ENCODE assay signal across 15 cellular contexts in the genomic region with DNA sequence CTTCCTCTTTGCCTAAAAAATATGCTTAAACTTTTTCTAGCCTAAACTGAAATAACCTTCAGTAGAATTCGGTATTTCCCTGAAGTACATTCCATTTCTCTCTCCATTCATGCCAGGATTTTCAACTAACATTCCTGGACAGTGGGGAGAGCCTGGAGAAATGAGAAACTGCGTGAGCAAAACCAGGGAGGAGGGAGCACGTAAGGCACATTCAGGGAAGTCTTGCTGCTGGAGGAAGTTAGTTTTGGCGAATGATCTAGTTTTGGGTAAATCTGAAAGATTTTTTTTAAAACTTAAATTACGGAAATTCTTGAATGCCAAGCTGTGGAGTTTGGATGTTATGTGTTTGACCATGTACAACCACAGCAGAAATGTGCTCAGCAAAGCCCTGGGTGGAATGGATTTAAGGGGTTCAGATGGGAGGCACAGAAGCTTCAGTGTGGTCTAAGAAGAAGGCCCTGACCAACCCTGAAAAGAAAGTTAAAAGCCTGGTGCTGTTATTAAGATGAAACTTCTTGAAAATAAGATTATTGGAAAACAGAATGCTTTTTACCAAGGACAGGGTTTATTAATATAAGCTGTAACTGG.
DNase-seq lines count a peak whose midpoint lies in the region; ATAC-seq and TF ChIP-seq lines count a peak whose summit lies in the region.
"Had no signal": no experiment of that assay in that cellular context is flagged by ENCODE, and none has a peak within 500 bp of the region (broad histone marks: within the 10 kb centered on the region; RNA-seq: fewer than 3 reads in every experiment).

No MANE protein-coding gene starts in this region.

- H3K9me3 Mint-ChIP-seq in activated naive CD8-positive, alpha-beta T cell treated with anti-CD3 and anti-CD28 coated beads, Interleukin-2, amount 50 U/mL, for 24 hours: no peaks in the 10 kb centered on the region
- H3K9me3 Mint-ChIP-seq in progenitor cell of endocrine pancreas (ENCODE audit: low read depth): no peaks in the 10 kb centered on the region

- TF ChIP-seq CTCF in AG09309 (IDR thresholded peaks at IDR 0.05; ENCODE audit: control insufficient read depth, insufficient read depth, low read depth, low read length, missing control alignments) (no peak), omental fat pad (IDR thresholded peaks at IDR 0.05) (no peak), progenitor cell of endocrine pancreas (IDR thresholded peaks at IDR 0.05; ENCODE audit: unreplicated experiment) (no peak)

- peak; percentile 90 for ATAC-seq in omental fat pad (ENCODE audit: low FRiP score)
- no peak for ATAC-seq in activated naive CD8-positive, alpha-beta T cell treated with anti-CD3 and anti-CD28 coated beads, Interleukin-2, amount 50 U/mL, for 24 hours

- no peak overlapping the region for H3K27ac Mint-ChIP-seq in activated naive CD8-positive, alpha-beta T cell treated with anti-CD3 and anti-CD28 coated beads, Interleukin-2, amount 50 U/mL, for 24 hours
- H3K27ac Mint-ChIP-seq in progenitor cell of endocrine pancreas: no peak overlapping the region

- H3K27me3 Mint-ChIP-seq in activated naive CD8-positive, alpha-beta T cell treated with anti-CD3 and anti-CD28 coated beads, Interleukin-2, amount 50 U/mL, for 24 hours: no peaks in the 10 kb centered on the region
- no peaks in the 10 kb centered on the region for H3K27me3 Mint-ChIP-seq in progenitor cell of endocrine pancreas

- H3K4me1 Mint-ChIP-seq in activated naive CD8-positive, alpha-beta T cell treated with anti-CD3 and anti-CD28 coated beads, Interleukin-2, amount 50 U/mL, for 24 hours: peaks cover 5% of the 10 kb centered on the region
- H3K4me1 Mint-ChIP-seq in progenitor cell of endocrine pancreas (ENCODE audit: low read depth): peaks cover 2% of the 10 kb centered on the region

- H3K9me3 ChIP-seq in adipocyte (ENCODE audit: control insufficient read depth, low read length): no peaks in the 10 kb centered on the region
- H3K9me3 ChIP-seq: colonic mucosa, uterus had no signal

- H3K4me3 ChIP-seq in AG09309 (ENCODE audit: control insufficient read depth, low read depth, low read length) (no peak overlapping the region), adipocyte (ENCODE audit: low read length) (peak overlapping the region; percentile 31)
- H3K4me3 ChIP-seq: colonic mucosa, spleen, uterus had no signal

- no peaks in the 10 kb centered on the region for H3K27me3 ChIP-seq in adipocyte (replicated peaks; ENCODE audit: control insufficient read depth, insufficient read depth, low read length)
- H3K27me3 ChIP-seq: colonic mucosa, spleen, uterus had no signal

- DNase-seq in AG09309 (ENCODE audit: low read depth) (peak; percentile 60), adipocyte (ENCODE audit: low read depth) (peak; percentile 73), glomerular visceral epithelial cell (ENCODE audit: extremely low spot score) (peak; percentile 39), omental fat pad (ENCODE audit: low spot score) (no peak), RPMI8226 (no peak), NCI-H2081 (lab: John Stamatoyannopoulos, UW) (no peak), progenitor cell of endocrine pancreas (ENCODE audit: low spot score, unreplicated experiment) (no peak)
- DNase-seq in activated naive CD8-positive, alpha-beta T cell treated with anti-CD3 and anti-CD28 coated beads, Interleukin-2, amount 50 U/mL, for 24 hours: no peak
- DNase-seq: C1 segment of cervical spinal cord, colonic mucosa, GF-D8, NCI-H2171 treated with DMSO at 0.1 percent for 48 hours, spleen, T-helper 2 cell had no signal

- H3K36me3 Mint-ChIP-seq in activated naive CD8-positive, alpha-beta T cell treated with anti-CD3 and anti-CD28 coated beads, Interleukin-2, amount 50 U/mL, for 24 hours (ENCODE audit: low read depth): no peaks in the 10 kb centered on the region
- H3K36me3 Mint-ChIP-seq in progenitor cell of endocrine pancreas (ENCODE audit: insufficient read depth): no peaks in the 10 kb centered on the region

- H3K9ac ChIP-seq in adipocyte (ENCODE audit: low read length): peak overlapping the region; percentile 80

- no peaks in the 10 kb centered on the region for H3K36me3 ChIP-seq in adipocyte (ENCODE audit: control insufficient read depth, insufficient read depth, low read length, severe bottlenecking)
- H3K36me3 ChIP-seq: colonic mucosa, spleen, uterus had no signal

- peaks cover 19% of the 10 kb centered on the region for H3K4me1 ChIP-seq in adipocyte (ENCODE audit: control insufficient read depth, insufficient read depth, low read length)
- H3K4me1 ChIP-seq: colonic mucosa, uterus had no signal

- H3K4me3 Mint-ChIP-seq in activated naive CD8-positive, alpha-beta T cell treated with anti-CD3 and anti-CD28 coated beads, Interleukin-2, amount 50 U/mL, for 24 hours: no peak overlapping the region
- no peak overlapping the region for H3K4me3 Mint-ChIP-seq in progenitor cell of endocrine pancreas (ENCODE audit: low read depth)

Comparison
In these comparisons a context has a peak if more than half of its experiments do, and no peak if none do; other contexts are left out.
1. DNase-seq: peak in AG09309 (single experiment), adipocyte (single experiment) and glomerular visceral epithelial cell (single experiment); none in omental fat pad (single experiment), RPMI8226 (single experiment), activated naive CD8-positive, alpha-beta T cell treated with anti-CD3 and anti-CD28 coated beads, Interleukin-2, amount 50 U/mL, for 24 hours (single experiment), NCI-H2081 (0 of 2) and progenitor cell of endocrine pancreas (single experiment).